ENCODE assay signal across 8 cellular contexts in the genomic region with DNA sequence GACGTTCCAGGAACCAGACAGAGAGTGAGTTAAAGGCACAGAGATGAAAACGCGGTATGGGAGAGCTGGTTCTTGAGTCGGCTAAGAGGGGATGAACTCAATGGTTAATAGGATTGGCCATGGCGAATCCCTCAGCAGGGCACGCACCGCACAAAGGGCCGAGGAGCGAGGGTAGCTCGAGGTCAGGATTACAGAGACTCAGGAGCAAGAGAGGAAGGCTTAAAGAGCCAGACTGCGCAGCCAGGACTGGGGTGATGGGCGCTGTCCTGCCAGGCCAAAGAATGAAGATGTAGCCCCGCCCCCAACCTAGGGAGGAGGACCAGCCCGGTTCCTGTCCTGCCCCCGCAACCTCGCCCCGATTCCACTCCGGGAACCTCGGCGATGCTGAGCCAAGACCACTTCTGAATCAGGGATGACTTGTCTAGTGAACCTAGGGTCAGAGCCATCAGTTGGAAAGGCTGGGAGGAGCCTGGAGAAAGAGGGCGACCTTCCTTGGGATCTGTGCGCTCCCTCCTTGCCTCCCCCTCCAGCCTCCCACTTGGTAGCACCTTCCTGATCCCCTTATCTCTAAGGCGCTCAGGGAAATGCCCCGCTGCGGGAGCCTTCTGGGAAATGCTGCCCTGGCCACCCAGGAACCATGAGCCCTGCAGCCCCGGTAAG. TPM values are rescaled to one million over a fixed set of nuclear protein-coding genes. Genes with fewer than 3 reads are reported as not detected.
A peak's percentile ranks its signal among the peaks of the same experiment; 100 is the strongest.
DNase-seq lines count a peak whose midpoint lies in the region; ATAC-seq and FAIRE-seq lines count a peak whose summit lies in the region.
"Had no signal": no experiment of that assay in that cellular context is flagged by ENCODE, and none has a peak within 500 bp of the region (broad histone marks: within the 10 kb centered on the region; RNA-seq: fewer than 3 reads in every experiment).

A gene with protein sequence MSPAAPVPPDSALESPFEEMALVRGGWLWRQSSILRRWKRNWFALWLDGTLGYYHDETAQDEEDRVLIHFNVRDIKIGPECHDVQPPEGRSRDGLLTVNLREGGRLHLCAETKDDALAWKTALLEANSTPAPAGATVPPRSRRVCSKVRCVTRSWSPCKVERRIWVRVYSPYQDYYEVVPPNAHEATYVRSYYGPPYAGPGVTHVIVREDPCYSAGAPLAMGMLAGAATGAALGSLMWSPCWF (plus strand): TSS at position 610 of the 660 bp plus-strand sequence. CDS start 28 bp downstream, at position 638.

- DNase-seq in Jurkat, Clone E6-1 (ENCODE audit: low read depth, low spot score): no peak
- DNase-seq in amniotic epithelial cell (ENCODE audit: low read depth): peak; percentile 61
- DNase-seq in immature natural killer cell: no peak
- no peak for DNase-seq in DMS 273 (lab: John Stamatoyannopoulos, UW; ENCODE audit: unreplicated experiment)
- DNase-seq in RCC 7860 (ENCODE audit: low spot score): no peak
- no peak for DNase-seq in kidney tubule cell (ENCODE audit: low spot score)

- ATAC-seq in stimulated activated memory B cell treated with anti-CD40 and anti-IgM and Interleukin-4, amounts not matched to agents 10 μg/mL and 1 μg/mL and 100 μg/mL, for 72 hours: no peak

- H3K4me1 Mint-ChIP-seq in immature natural killer cell: peaks cover 13 to 15% of the 10 kb centered on the region in 2 donors
- H3K4me1 Mint-ChIP-seq in stimulated activated memory B cell treated with anti-CD40 and anti-IgM and Interleukin-4, amounts not matched to agents 10 μg/mL and 1 μg/mL and 100 μg/mL, for 72 hours: peaks cover 12% of the 10 kb centered on the region

- H3K4me3 ChIP-seq in Jurkat, Clone E6-1 (ENCODE audit: low read length): peak within 1 kb of the TSS; percentile 23; the same call in 1 of the 2 replicates
- H3K4me3 ChIP-seq: lung had no signal

- no peaks in the 10 kb centered on the region for H3K9me3 Mint-ChIP-seq in immature natural killer cell
- no peaks in the 10 kb centered on the region for H3K9me3 Mint-ChIP-seq in stimulated activated memory B cell treated with anti-CD40 and anti-IgM and Interleukin-4, amounts not matched to agents 10 μg/mL and 1 μg/mL and 100 μg/mL, for 72 hours

- FAIRE-seq in RCC 7860 (lab: Jason Lieb, UNC): no peak

- peak within 1 kb of the TSS in 2 of 5 donors; percentile 32 to 67 for H3K4me3 Mint-ChIP-seq in immature natural killer cell
- H3K4me3 Mint-ChIP-seq in stimulated activated memory B cell treated with anti-CD40 and anti-IgM and Interleukin-4, amounts not matched to agents 10 μg/mL and 1 μg/mL and 100 μg/mL, for 72 hours: peak within 1 kb of the TSS; percentile 80

- peak within 1 kb of the TSS in 2 of 6 donors; percentile 34 to 60 for H3K27ac Mint-ChIP-seq in immature natural killer cell
- peak within 1 kb of the TSS; percentile 78 for H3K27ac Mint-ChIP-seq in stimulated activated memory B cell treated with anti-CD40 and anti-IgM and Interleukin-4, amounts not matched to agents 10 μg/mL and 1 μg/mL and 100 μg/mL, for 72 hours

- peaks cover 0 to 3% (median 0%) of the 10 kb centered on the region in 3 donors for H3K27me3 Mint-ChIP-seq in immature natural killer cell (ENCODE audit: low read depth in 3 of 3)
- H3K27me3 Mint-ChIP-seq in stimulated activated memory B cell treated with anti-CD40 and anti-IgM and Interleukin-4, amounts not matched to agents 10 μg/mL and 1 μg/mL and 100 μg/mL, for 72 hours: no peaks in the 10 kb centered on the region

- H3K36me3 Mint-ChIP-seq in immature natural killer cell: no peaks in the 10 kb centered on the region
- no peaks in the 10 kb centered on the region for H3K36me3 Mint-ChIP-seq in stimulated activated memory B cell treated with anti-CD40 and anti-IgM and Interleukin-4, amounts not matched to agents 10 μg/mL and 1 μg/mL and 100 μg/mL, for 72 hours

RNA-seq across cellular contexts. Expression of the gene that starts here (rescaled TPM):
- 25.2 TPM for polyA plus RNA-seq in Jurkat, Clone E6-1 (2012; ENCODE audit: insufficient read depth, insufficient read length)
- polyA plus RNA-seq in immature natural killer cell: 10 to 100 TPM in 2 of 3 donors, 1 to 10 TPM in 1; 5.8 to 14.0 (median 10.6) TPM
